ENCODE assay signal across 8 cellular contexts in genomic region chr9:98193336-98193944, GRCh38. TPM values are rescaled to one million over a fixed set of nuclear protein-coding genes. Genes with fewer than 3 reads are reported as not detected.
DNase-seq lines count a peak whose midpoint lies in the region; ATAC-seq, FAIRE-seq and TF ChIP-seq lines count a peak whose summit lies in the region.

No MANE protein-coding gene starts in this region.

- H3K36me3 Mint-ChIP-seq in activated naive CD4-positive, alpha-beta T cell treated with anti-CD3 and anti-CD28 coated beads for 36 hours (ENCODE audit: low read depth), result no peaks in the 10 kb centered on the region
- H3K36me3 Mint-ChIP-seq in activated naive CD4-positive, alpha-beta T cell treated with anti-CD3 and anti-CD28 coated beads, Interleukin-2, amount 50 U/mL, for 72 hours, result no peaks in the 10 kb centered on the region
- H3K36me3 Mint-ChIP-seq in astrocyte (ENCODE audit: low read depth, unreplicated experiment), result no peaks in the 10 kb centered on the region

- ATAC-seq in activated naive CD4-positive, alpha-beta T cell treated with anti-CD3 and anti-CD28 coated beads, Interleukin-2, amount 50 U/mL, for 72 hours, result no peak
- ATAC-seq in lower lobe of right lung (peak; percentile 51 to 52), GM18870 (IDR thresholded peaks at IDR 0.05; ENCODE audit: unreplicated experiment) (no peak), HG02884 (IDR thresholded peaks at IDR 0.05; ENCODE audit: unreplicated experiment) (no peak), HG02610 (IDR thresholded peaks at IDR 0.05; ENCODE audit: unreplicated experiment) (no peak)

- no peaks in the 10 kb centered on the region for H3K27me3 Mint-ChIP-seq in activated naive CD4-positive, alpha-beta T cell treated with anti-CD3 and anti-CD28 coated beads for 36 hours (ENCODE audit: low read depth)
- H3K27me3 Mint-ChIP-seq in astrocyte (ENCODE audit: low read depth, unreplicated experiment), result no peaks in the 10 kb centered on the region

- peak overlapping the region; percentile 71 for H3K9ac ChIP-seq in astrocyte (ENCODE audit: low read length)

- H3K4me3 Mint-ChIP-seq in activated naive CD4-positive, alpha-beta T cell treated with anti-CD3 and anti-CD28 coated beads for 36 hours, result peak overlapping the region; percentile 82
- H3K4me3 Mint-ChIP-seq in astrocyte (ENCODE audit: unreplicated experiment), result peak overlapping the region; percentile 84

- no peak for TF ChIP-seq CTCF in astrocyte (IDR thresholded peaks at IDR 0.05; ENCODE audit: insufficient read depth, low read depth, low read length)
- TF ChIP-seq CTCF in lower lobe of right lung (IDR thresholded peaks at IDR 0.05), result no peak
- TF ChIP-seq CTCF in tibial artery (IDR thresholded peaks at IDR 0.05), result no peak

- H3K36me3 ChIP-seq in astrocyte (ENCODE audit: insufficient read depth, low read length) (no peaks in the 10 kb centered on the region), lower lobe of right lung (peaks cover 11% of the 10 kb centered on the region), tibial artery (peaks cover 0 to 3% (median 0%) of the 10 kb centered on the region in 3 donors)

- peak overlapping the region; percentile 30 for H3K27ac Mint-ChIP-seq in activated naive CD4-positive, alpha-beta T cell treated with anti-CD3 and anti-CD28 coated beads for 36 hours
- H3K27ac Mint-ChIP-seq in activated naive CD4-positive, alpha-beta T cell treated with anti-CD3 and anti-CD28 coated beads, Interleukin-2, amount 50 U/mL, for 72 hours, result peak overlapping the region in 1 of 2 donors; percentile 81
- H3K27ac Mint-ChIP-seq in astrocyte (ENCODE audit: unreplicated experiment), result peak overlapping the region; percentile 86

- H3K9me3 ChIP-seq in astrocyte (ENCODE audit: insufficient read depth, low read depth, low read length) (no peaks in the 10 kb centered on the region), lower lobe of right lung (no peaks in the 10 kb centered on the region), tibial artery (no peaks in the 10 kb centered on the region)

- intact Hi-C loops in activated naive CD4-positive, alpha-beta T cell treated with anti-CD3 and anti-CD28 coated beads for 36 hours (cut with micrococcal nuclease), result loop anchor here (1.0 kb wide), 4 partner anchors 75 to 270 kb away; no protein-coding TSS in a partner anchor
- intact Hi-C loops in lower lobe of right lung (cut with DNase I), result no loop called here
- intact Hi-C loops in tibial artery (cut with DNase I; ENCODE audit: low total_unique reads), result no loop called here

- no peak overlapping the region for H3K4me3 ChIP-seq in astrocyte (ENCODE audit: insufficient read depth, low read depth, low read length)
- H3K4me3 ChIP-seq in lower lobe of right lung, result peak overlapping the region; percentile 79
- H3K4me3 ChIP-seq in tibial artery, result peak overlapping the region; percentile 55 to 86

- H3K27ac ChIP-seq in astrocyte (ENCODE audit: low read depth, low read length) (no peak overlapping the region), lower lobe of right lung (peak overlapping the region; percentile 82), tibial artery (peak overlapping the region; percentile 34 to 39)

- CTCF ChIA-PET in activated naive CD4-positive, alpha-beta T cell treated with anti-CD3 and anti-CD28 coated beads for 36 hours (lab: Charles Lee), result interaction anchor here (0.6 to 2.0 kb wide), 11 partner anchors 9 to 271 kb away, joined by 3 to 15 read pairs (median 3); partner anchors contain the start of gene TRMO

- no peaks in the 10 kb centered on the region for H4K20me1 ChIP-seq in astrocyte (ENCODE audit: insufficient read depth, low read length)

- DNase-seq in activated naive CD4-positive, alpha-beta T cell treated with anti-CD3 and anti-CD28 coated beads for 36 hours, result no peak
- DNase-seq in activated naive CD4-positive, alpha-beta T cell treated with anti-CD3 and anti-CD28 coated beads, Interleukin-2, amount 50 U/mL, for 72 hours (ENCODE audit: low spot score in 2 of 2), result no peak
- DNase-seq in astrocyte (ENCODE audit: low read depth), result no peak
- DNase-seq in lower lobe of right lung, result no peak
- no peak for DNase-seq in tibial artery

- H3K9me3 Mint-ChIP-seq in activated naive CD4-positive, alpha-beta T cell treated with anti-CD3 and anti-CD28 coated beads for 36 hours, result no peaks in the 10 kb centered on the region
- no peaks in the 10 kb centered on the region for H3K9me3 Mint-ChIP-seq in activated naive CD4-positive, alpha-beta T cell treated with anti-CD3 and anti-CD28 coated beads, Interleukin-2, amount 50 U/mL, for 72 hours
- H3K9me3 Mint-ChIP-seq in astrocyte (ENCODE audit: unreplicated experiment), result no peaks in the 10 kb centered on the region

- peak overlapping the region; percentile 90 for H2AFZ ChIP-seq in astrocyte (ENCODE audit: low read depth, low read length)

- peaks cover 5% of the 10 kb centered on the region for H3K4me1 ChIP-seq in astrocyte (ENCODE audit: insufficient read depth, low read length)
- H3K4me1 ChIP-seq in lower lobe of right lung, result peaks cover 9% of the 10 kb centered on the region
- peaks cover 0 to 21% (median 10%) of the 10 kb centered on the region in 4 donors for H3K4me1 ChIP-seq in tibial artery

- H3K27me3 ChIP-seq in astrocyte (ENCODE audit: insufficient read depth, low read length) (no peaks in the 10 kb centered on the region), lower lobe of right lung (ENCODE audit: low read depth) (no peaks in the 10 kb centered on the region), tibial artery (no peaks in the 10 kb centered on the region)

- peak overlapping the region; percentile 91 for H3K4me2 ChIP-seq in astrocyte (ENCODE audit: low read length)

- no peaks in the 10 kb centered on the region for H3K79me2 ChIP-seq in astrocyte (ENCODE audit: insufficient read depth, low read length)

- no peak for FAIRE-seq in astrocyte (lab: Jason Lieb, UNC)

- H3K4me1 Mint-ChIP-seq in activated naive CD4-positive, alpha-beta T cell treated with anti-CD3 and anti-CD28 coated beads for 36 hours (ENCODE audit: low read depth), result peaks cover 25% of the 10 kb centered on the region
- peaks cover 2% of the 10 kb centered on the region for H3K4me1 Mint-ChIP-seq in astrocyte (ENCODE audit: low read depth, unreplicated experiment)

RNA-seq across cellular contexts. Expression of gene CORO2A, which starts 1.0 kb away (rescaled TPM):
- total RNA-seq in activated naive CD4-positive, alpha-beta T cell treated with anti-CD3 and anti-CD28 coated beads for 36 hours, result 1 to 10 TPM; 8.1 to 8.2 TPM
- total RNA-seq in activated naive CD4-positive, alpha-beta T cell treated with anti-CD3 and anti-CD28 coated beads, Interleukin-2, amount 50 U/mL, for 72 hours, result 10 to 100 TPM in 1 of 2 donors, 1 to 10 TPM in 1; 6.8 to 11.8 TPM
- total RNA-seq in astrocyte (11.1 TPM in 2 replicates), lower lobe of right lung (26.1 TPM)

Comparison
In these comparisons a context has a peak if more than half of its experiments do, and no peak if none do; other contexts are left out.
1. ATAC-seq: peak in lower lobe of right lung (2 of 2); none in activated naive CD4-positive, alpha-beta T cell treated with anti-CD3 and anti-CD28 coated beads, Interleukin-2, amount 50 U/mL, for 72 hours (0 of 2), GM18870 (single experiment), HG02884 (single experiment) and HG02610 (single experiment).